ENCODE assay signal across 9 cellular contexts in genomic region chr22:31210830-31211503, GRCh38. TPM values are rescaled to one million over a fixed set of nuclear protein-coding genes. Genes with fewer than 3 reads are reported as not detected.
DNase-seq lines count a peak whose midpoint lies in the region; ATAC-seq and TF ChIP-seq lines count a peak whose summit lies in the region.
"Had no signal": no experiment of that assay in that cellular context is flagged by ENCODE, and none has a peak within 500 bp of the region (broad histone marks: within the 10 kb centered on the region; RNA-seq: fewer than 3 reads in every experiment).

No MANE protein-coding gene starts in this region.

- H3K27ac ChIP-seq in SK-N-SH (ENCODE audit: low read depth in 2 of 2, low read length in 1 of 2) (no peak overlapping the region), ovary (no peak overlapping the region)

- H3K4me1 ChIP-seq in SK-N-SH (ENCODE audit: control insufficient read depth in 1 of 2, insufficient read depth in 2 of 2, low read depth in 1 of 2, low read length in 1 of 2) (peaks cover 0 to 11% of the 10 kb centered on the region in 2 experiments; a peak in 2 of 4 replicates), ovary (ENCODE audit: insufficient read depth) (peaks cover 5% of the 10 kb centered on the region)

- H3K27me3 Mint-ChIP-seq in activated naive CD8-positive, alpha-beta T cell = no peaks in the 10 kb centered on the region
- no peaks in the 10 kb centered on the region for H3K27me3 Mint-ChIP-seq in memory B cell

- no peaks in the 10 kb centered on the region for H4K20me1 ChIP-seq in SK-N-SH (ENCODE audit: insufficient read depth)

- TF ChIP-seq RAD21 in SK-N-SH (IDR thresholded peaks at IDR 0.05; ENCODE audit: low read length) = no peak

- POLR2A ChIA-PET in SK-N-SH (lab: Yijun Ruan, JAX) = interaction anchor here (1.9 kb wide), 1 partner anchor 16 kb away, joined by 5 read pairs; no protein-coding TSS in a partner anchor

- intact Hi-C loops in ovary (cut with DNase I) = no loop called here

- H3K27me3 ChIP-seq in SK-N-SH (ENCODE audit: insufficient read depth) = no peaks in the 10 kb centered on the region
- no peaks in the 10 kb centered on the region for H3K27me3 ChIP-seq in ovary

- peaks cover 38% of the 10 kb centered on the region for H3K79me2 ChIP-seq in SK-N-SH (ENCODE audit: insufficient read depth)

- no peak for TF ChIP-seq CTCF in SK-N-SH (IDR thresholded peaks at IDR 0.05)
- no peak for TF ChIP-seq CTCF in ovary (IDR thresholded peaks at IDR 0.05)

- no peaks in the 10 kb centered on the region for H3K9me3 Mint-ChIP-seq in activated naive CD8-positive, alpha-beta T cell (ENCODE audit: low read depth)
- H3K9me3 Mint-ChIP-seq in memory B cell = no peaks in the 10 kb centered on the region

- H3K9ac ChIP-seq in SK-N-SH = no peak overlapping the region

- no peaks in the 10 kb centered on the region for H3K36me3 Mint-ChIP-seq in activated naive CD8-positive, alpha-beta T cell
- peaks cover 1% of the 10 kb centered on the region for H3K36me3 Mint-ChIP-seq in memory B cell

- CTCF ChIA-PET in SK-N-SH (lab: Yijun Ruan, JAX) = interaction anchor here (0.6 to 9.1 kb wide), 33 partner anchors 10 to 124 kb away, joined by 3 to 151 read pairs (median 8); partner anchors contain the start of genes PIK3IP1, PLA2G3, RNF185 and SELENOM

- peak overlapping the region; percentile 85 for H3K4me3 Mint-ChIP-seq in activated naive CD8-positive, alpha-beta T cell
- peak overlapping the region; percentile 67 for H3K4me3 Mint-ChIP-seq in memory B cell

- H3K4me2 ChIP-seq in SK-N-SH = no peak overlapping the region

- no peak for TF ChIP-seq POLR2A in ovary (IDR thresholded peaks at IDR 0.05)

- H3K36me3 ChIP-seq in SK-N-SH (replicated peaks in 1 of 2; ENCODE audit: control insufficient read depth in 1 of 2, insufficient read depth in 2 of 2, low read length in 1 of 2) (peaks cover 0 to 9% of the 10 kb centered on the region in 2 experiments), ovary (no peaks in the 10 kb centered on the region)

- H3K4me3 ChIP-seq in SK-N-SH (ENCODE audit: low read depth in 2 of 2, low read length in 1 of 2) (no peak overlapping the region), ovary (no peak overlapping the region)

- peaks cover 33% of the 10 kb centered on the region for H3K4me1 Mint-ChIP-seq in activated naive CD8-positive, alpha-beta T cell (ENCODE audit: low read depth)
- H3K4me1 Mint-ChIP-seq in memory B cell = peaks cover 20% of the 10 kb centered on the region

- in situ Hi-C loops in G401 (cut with HindIII; ENCODE audit: low sequenced_read_pairs) = no loop called here

- H3F3A ChIP-seq in SK-N-SH (replicated peaks; ENCODE audit: insufficient read depth) = peaks cover 3% of the 10 kb centered on the region

- peak; percentile 16 for DNase-seq in stimulated activated CD4-positive, alpha-beta T cell treated with anti-CD3 and anti-CD28 coated beads, Interleukin-15, amount 100 ng/mL, for 24 hours
- DNase-seq in stimulated activated CD4-positive, alpha-beta T cell treated with anti-CD3 and anti-CD28 coated beads, Interleukin-4, amount 100 ng/mL, for 1 hour = no peak
- DNase-seq in memory B cell (ENCODE audit: low spot score in 2 of 2) (no peak), LoVo (ENCODE audit: low spot score) (no peak), SK-N-SH (no peak), G401 (ENCODE audit: low spot score) (no peak), ovary (no peak)
- DNase-seq: DMS53 had no signal

- H3K9me3 ChIP-seq in SK-N-SH = no peaks in the 10 kb centered on the region
- no peaks in the 10 kb centered on the region for H3K9me3 ChIP-seq in ovary

- peak overlapping the region; percentile 80 for H3K27ac Mint-ChIP-seq in activated naive CD8-positive, alpha-beta T cell
- H3K27ac Mint-ChIP-seq in memory B cell = peak overlapping the region; percentile 35

- H3K9me2 ChIP-seq in SK-N-SH = no peaks in the 10 kb centered on the region

- no peak for ATAC-seq in memory B cell (ENCODE audit: low read depth)

- WGBS in SK-N-SH (ENCODE audit: low lambda C conversion rate) = 95% methylated on average over 7 of the region's 7 CpGs
- 65 to 69% (median 68%) methylated on average over 7 of the region's 7 CpGs for WGBS in ovary, 3 donors

- TF ChIP-seq EP300 in SK-N-SH (IDR thresholded peaks at IDR 0.05; ENCODE audit: borderline replicate concordance in 1 of 2, low read depth in 1 of 2, low read length in 1 of 2) (no peak), ovary (IDR thresholded peaks at IDR 0.05) (no peak)

- H2AFZ ChIP-seq in SK-N-SH (ENCODE audit: low read depth) = no peak overlapping the region

TF ChIP-seq in SK-N-SH, 30 proteins besides CTCF, POLR2A, EP300 and RAD21:
- TF ChIP-seq GABPA (IDR thresholded peaks at IDR 0.05; ENCODE audit: low read depth) (no peak), SMC3 (IDR thresholded peaks at IDR 0.05; ENCODE audit: low read depth, low read length) (no peak), FOSL2 (IDR thresholded peaks at IDR 0.05; ENCODE audit: borderline replicate concordance, low read depth) (no peak), TAF1 (IDR thresholded peaks at IDR 0.05; ENCODE audit: borderline replicate concordance, low read depth, low read length) (no peak), FOXM1 (IDR thresholded peaks at IDR 0.05; ENCODE audit: low read depth) (no peak), JUND (IDR thresholded peaks at IDR 0.05) (no peak), RFX5 (IDR thresholded peaks at IDR 0.05; ENCODE audit: low read length) (no peak), SIN3A (IDR thresholded peaks at IDR 0.05; ENCODE audit: borderline replicate concordance, low read depth, low read length) (no peak), MAX (IDR thresholded peaks at IDR 0.05; ENCODE audit: low read depth) (no peak), NFIC (IDR thresholded peaks at IDR 0.05; ENCODE audit: borderline replicate concordance) (no peak), RXRA (IDR thresholded peaks at IDR 0.05; ENCODE audit: borderline replicate concordance, low read depth) (no peak), YY1 (IDR thresholded peaks at IDR 0.05; ENCODE audit: low read depth) (no peak), ELF1 (IDR thresholded peaks at IDR 0.05) (no peak), MEF2A (IDR thresholded peaks at IDR 0.05; ENCODE audit: borderline replicate concordance, low read depth) (no peak), USF2 (IDR thresholded peaks at IDR 0.05; ENCODE audit: borderline replicate concordance, low read depth, low read length) (no peak), FOXJ3 (CRISPR knock-in tag; IDR thresholded peaks at IDR 0.05) (no peak), EZH2phosphoT487 (IDR thresholded peaks at IDR 0.05; ENCODE audit: borderline replicate concordance, low read depth) (no peak), USF1 (IDR thresholded peaks at IDR 0.05; ENCODE audit: borderline replicate concordance, low read depth) (no peak), RCOR1 (IDR thresholded peaks at IDR 0.05; ENCODE audit: low read length) (no peak), GATA2 (CRISPR knock-in tag; IDR thresholded peaks at IDR 0.05) (no peak)
TF ChIP-seq in SK-N-SH: peak in this region for 0.

RNA-seq across cellular contexts. Expression of gene LIMK2, which starts 1.1 kb away (rescaled TPM):
- polyA plus RNA-seq in SK-N-SH (2012; rRNA removed) = 9.8 and 10.7 TPM in 2 replicates
- 8.0 and 8.6 TPM in 2 replicates for polyA plus RNA-seq in SK-N-SH (2012; cell fraction: cytosol; rRNA removed)
- polyA plus RNA-seq in SK-N-SH (2012; cell fraction: nucleus; rRNA removed) = 41.7 and 60.0 TPM in 2 replicates
- 49.9 and 58.0 TPM in 2 replicates for total RNA-seq in G401 (2014; rRNA removed; shearing (Covaris generic))
- total RNA-seq in ovary = 10 to 100 TPM; 21.2 to 63.7 (median 36.4) TPM
- 10 to 100 TPM; 19.0 to 23.7 TPM for polyA plus RNA-seq in ovary

RNA-seq across cellular contexts. Expression of gene RNF185, which starts 51.0 kb away (rescaled TPM):
- polyA plus RNA-seq in SK-N-SH (2012; rRNA removed) (21.7 and 32.1 TPM in 2 replicates), ovary (10 to 100 TPM; 23.3 to 52.5 TPM)
- 18.4 and 24.3 TPM in 2 replicates for polyA plus RNA-seq in SK-N-SH (2012; cell fraction: cytosol; rRNA removed)
- polyA plus RNA-seq in SK-N-SH (2012; cell fraction: nucleus; rRNA removed) = 22.4 and 31.8 TPM in 2 replicates
- 45.7 and 54.8 TPM in 2 replicates for total RNA-seq in G401 (2014; rRNA removed; shearing (Covaris generic))
- 10 to 100 TPM; 17.0 to 39.5 (median 33.2) TPM for total RNA-seq in ovary
